ENCODE assay signal across 8 cellular contexts in genomic region chrX:123962006-123962485, GRCh38. TPM values are rescaled to one million over a fixed set of nuclear protein-coding genes. Genes with fewer than 3 reads are reported as not detected.
DNase-seq lines count a peak whose midpoint lies in the region; ATAC-seq, FAIRE-seq and TF ChIP-seq lines count a peak whose summit lies in the region.

No MANE protein-coding gene starts in this region.

- no peak for TF ChIP-seq RAD21 in SK-N-SH (IDR thresholded peaks at IDR 0.05; ENCODE audit: low read length)

- peaks cover 35% of the 10 kb centered on the region for H4K20me1 ChIP-seq in SK-N-SH (ENCODE audit: insufficient read depth)

- peak overlapping the region; percentile 100 for H3K27ac Mint-ChIP-seq in activated naive CD4-positive, alpha-beta T cell treated with anti-CD3 and anti-CD28 coated beads, Interleukin-2, amount 10 ng/mL, durations not matched to agents 7 days and 5 days

- H3K79me2 ChIP-seq in SK-N-SH (ENCODE audit: insufficient read depth): peaks cover 59% of the 10 kb centered on the region

- TF ChIP-seq EP300 in SK-N-SH (IDR thresholded peaks at IDR 0.05; ENCODE audit: borderline replicate concordance in 1 of 2, low read depth in 1 of 2, low read length in 1 of 2) (no peak), ovary (IDR thresholded peaks at IDR 0.05) (no peak)

- peaks cover 35% of the 10 kb centered on the region for H3K4me1 Mint-ChIP-seq in activated naive CD4-positive, alpha-beta T cell treated with anti-CD3 and anti-CD28 coated beads, Interleukin-2, amount 10 ng/mL, durations not matched to agents 7 days and 5 days

- peak overlapping the region; percentile 98 for H3K9ac ChIP-seq in SK-N-SH

- H3K36me3 ChIP-seq in SK-N-SH (replicated peaks in 1 of 2; ENCODE audit: control insufficient read depth in 1 of 2, insufficient read depth in 2 of 2, low read length in 1 of 2) (no peaks in the 10 kb centered on the region), esophagus (ENCODE audit: control insufficient read depth in 2 of 2, insufficient read depth in 2 of 2, low read length in 1 of 2) (no peaks in the 10 kb centered on the region), ovary (no peaks in the 10 kb centered on the region)

- WGBS in SK-N-SH (ENCODE audit: low lambda C conversion rate): 2% methylated on average over 24 of the region's 24 CpGs
- 1 to 33% methylated on average over 24 of the region's 24 CpGs for WGBS in esophagus, 2 donors
- 31 to 52% (median 37%) methylated on average over 24 of the region's 24 CpGs for WGBS in ovary, 3 donors

- H3K27me3 ChIP-seq in SK-N-SH (ENCODE audit: insufficient read depth): no peaks in the 10 kb centered on the region
- H3K27me3 ChIP-seq in esophagus (ENCODE audit: control insufficient read depth in 1 of 2, insufficient read depth in 2 of 2, low read length in 2 of 2): no peaks in the 10 kb centered on the region
- no peaks in the 10 kb centered on the region for H3K27me3 ChIP-seq in ovary

- H3K9me2 ChIP-seq in SK-N-SH: no peaks in the 10 kb centered on the region; the same call in 1 of the 2 replicates

- H3K9me3 ChIP-seq in SK-N-SH (no peaks in the 10 kb centered on the region), esophagus (ENCODE audit: control insufficient read depth in 2 of 2, insufficient read depth in 1 of 2, low read depth in 1 of 2, low read length in 1 of 2) (no peaks in the 10 kb centered on the region), ovary (no peaks in the 10 kb centered on the region)

- H3K9me3 Mint-ChIP-seq in activated naive CD4-positive, alpha-beta T cell treated with anti-CD3 and anti-CD28 coated beads, Interleukin-2, amount 10 ng/mL, durations not matched to agents 7 days and 5 days: no peaks in the 10 kb centered on the region

- POLR2A ChIA-PET in SK-N-SH (lab: Yijun Ruan, JAX): no interaction called here

- H3K4me3 ChIP-seq in SK-N-SH (ENCODE audit: low read depth in 2 of 2, low read length in 1 of 2) (peak overlapping the region; percentile 64 to 82), esophagus (ENCODE audit: low read depth in 1 of 2, low read length in 2 of 2) (peak overlapping the region; percentile 70), ovary (peak overlapping the region; percentile 64)

- peaks cover 21% of the 10 kb centered on the region for H3F3A ChIP-seq in SK-N-SH (replicated peaks; ENCODE audit: insufficient read depth)

- DNase-seq in activated naive CD4-positive, alpha-beta T cell treated with anti-CD3 and anti-CD28 coated beads, Interleukin-2, amount 10 ng/mL, durations not matched to agents 7 days and 5 days: no peak
- no peak for DNase-seq in activated naive CD4-positive, alpha-beta T cell treated with Interleukin-2 at 50 U/mL for 16 hours
- DNase-seq in SK-N-SH (no peak), ovary (no peak), HTR-8/SVneo (ENCODE audit: insufficient read length, low spot score) (no peak)

- no peak for TF ChIP-seq CTCF in SK-N-SH (IDR thresholded peaks at IDR 0.05)
- no peak for TF ChIP-seq CTCF in ovary (IDR thresholded peaks at IDR 0.05)

- H3K4me1 ChIP-seq in SK-N-SH (ENCODE audit: control insufficient read depth in 1 of 2, insufficient read depth in 2 of 2, low read depth in 1 of 2, low read length in 1 of 2) (no peaks in the 10 kb centered on the region; a peak in 1 of 4 replicates), esophagus (ENCODE audit: control insufficient read depth in 2 of 2, insufficient read depth in 2 of 2, low read length in 1 of 2) (no peaks in the 10 kb centered on the region), ovary (ENCODE audit: insufficient read depth) (no peaks in the 10 kb centered on the region)

- peak overlapping the region; percentile 59 for H3K4me2 ChIP-seq in SK-N-SH

- CTCF ChIA-PET in activated naive CD4-positive, alpha-beta T cell treated with anti-CD3 and anti-CD28 coated beads, Interleukin-2, amount 10 ng/mL, durations not matched to agents 7 days and 5 days (lab: Charles Lee): no interaction called here
- CTCF ChIA-PET in SK-N-SH (lab: Yijun Ruan, JAX): interaction anchor here (0.6 kb wide), 1 partner anchor 46 kb away, joined by 3 read pairs; no protein-coding TSS in a partner anchor

- peaks cover 19% of the 10 kb centered on the region for H3K36me3 Mint-ChIP-seq in activated naive CD4-positive, alpha-beta T cell treated with anti-CD3 and anti-CD28 coated beads, Interleukin-2, amount 10 ng/mL, durations not matched to agents 7 days and 5 days

- H3K27ac ChIP-seq in SK-N-SH (ENCODE audit: low read depth in 2 of 2, low read length in 1 of 2) (peak overlapping the region; percentile 90 to 96), esophagus (ENCODE audit: low read depth in 2 of 2, low read length in 1 of 2) (peak overlapping the region; percentile 96 to 98), ovary (peak overlapping the region; percentile 97 to 98)

- no peak overlapping the region for H2AFZ ChIP-seq in SK-N-SH (ENCODE audit: low read depth)

- H3K4me3 Mint-ChIP-seq in activated naive CD4-positive, alpha-beta T cell treated with anti-CD3 and anti-CD28 coated beads, Interleukin-2, amount 10 ng/mL, durations not matched to agents 7 days and 5 days: peak overlapping the region; percentile 97

- no peak for ATAC-seq in GM19463 (IDR thresholded peaks at IDR 0.05; ENCODE audit: unreplicated experiment)
- ATAC-seq in HG02973 (IDR thresholded peaks at IDR 0.05; ENCODE audit: unreplicated experiment): no peak

- TF ChIP-seq POLR2A in ovary (IDR thresholded peaks at IDR 0.05): no peak

- intact Hi-C loops in ovary (cut with DNase I): no loop called here

- peaks cover 11% of the 10 kb centered on the region for H3K27me3 Mint-ChIP-seq in activated naive CD4-positive, alpha-beta T cell treated with anti-CD3 and anti-CD28 coated beads, Interleukin-2, amount 10 ng/mL, durations not matched to agents 7 days and 5 days

- no peak for FAIRE-seq in HTR-8/SVneo (lab: Jason Lieb, UNC)

TF ChIP-seq in SK-N-SH, 30 proteins besides CTCF, POLR2A, EP300 and RAD21 (continues in another document):
- no peak for TF ChIP-seq GATA2 (CRISPR knock-in tag; IDR thresholded peaks at IDR 0.05)
- TF ChIP-seq NRF1 (IDR thresholded peaks at IDR 0.05; ENCODE audit: low read depth, low read length): no peak
- no peak for TF ChIP-seq CHD2 (IDR thresholded peaks at IDR 0.05; ENCODE audit: low read length, partially characterized antibody)
- TF ChIP-seq USF1 (IDR thresholded peaks at IDR 0.05; ENCODE audit: borderline replicate concordance, low read depth): no peak
- TF ChIP-seq ZBTB33 (IDR thresholded peaks at IDR 0.05; ENCODE audit: borderline replicate concordance, low read depth): no peak
- no peak for TF ChIP-seq RFX5 (IDR thresholded peaks at IDR 0.05; ENCODE audit: low read length)
- no peak for TF ChIP-seq MAX (IDR thresholded peaks at IDR 0.05; ENCODE audit: low read depth)
- no peak for TF ChIP-seq IRF3 (IDR thresholded peaks at IDR 0.05; ENCODE audit: low read depth, low read length)
- TF ChIP-seq EZH2phosphoT487 (IDR thresholded peaks at IDR 0.05; ENCODE audit: borderline replicate concordance, low read depth): no peak
- no peak for TF ChIP-seq POLR2AphosphoS5 (IDR thresholded peaks at IDR 0.05; ENCODE audit: low read depth, low read length)
- no peak for TF ChIP-seq MEF2A (IDR thresholded peaks at IDR 0.05; ENCODE audit: borderline replicate concordance, low read depth)
- TF ChIP-seq FOSL2 (IDR thresholded peaks at IDR 0.05; ENCODE audit: borderline replicate concordance, low read depth): no peak
- no peak for TF ChIP-seq FOXM1 (IDR thresholded peaks at IDR 0.05; ENCODE audit: low read depth)

RNA-seq across cellular contexts. Expression of gene STAG2, which starts 0.5 kb away (rescaled TPM):
- polyA plus RNA-seq in SK-N-SH (2012; rRNA removed) (11.3 and 11.6 TPM in 2 replicates), esophagus (10 to 100 TPM; 13.5 to 14.8 TPM), ovary (10 to 100 TPM; 35.1 to 36.4 TPM)
- 20.3 and 21.0 TPM in 2 replicates for polyA plus RNA-seq in SK-N-SH (2012; cell fraction: cytosol; rRNA removed)
- 4.9 and 13.5 TPM in 2 replicates for polyA plus RNA-seq in SK-N-SH (2012; cell fraction: nucleus; rRNA removed)
- total RNA-seq in ovary: 100 to 1,000 TPM in 1 of 7 donors, 10 to 100 TPM in 6; 64.2 to 135 (median 87.0) TPM
